In genomic region chr2:241652722-241653121, GRCh38 we compare ENCODE assay signal across 8 cellular contexts.
"Had no signal": no experiment of that assay in that cellular context is flagged by ENCODE, and none has a peak within 500 bp of the region (broad histone marks: within the 10 kb centered on the region; RNA-seq: fewer than 3 reads in every experiment).

No MANE protein-coding gene starts in this region.

- ATAC-seq: HCT116 had no signal

- DNase-seq: GM23248, GOT3, H7, HFFc6 had no signal

- H3K4me3 ChIP-seq: GM23248, HAP-1 had no signal

- H3K27me3 Mint-ChIP-seq: IgD-negative memory B cell had no signal

- FAIRE-seq: HTR-8/SVneo had no signal

- H2AFZ ChIP-seq: GM23248 had no signal

- H3K4me1 ChIP-seq: HAP-1 had no signal

- H3K9me3 ChIP-seq: HAP-1 had no signal

- H3K27ac Mint-ChIP-seq: HFFc6, IgD-negative memory B cell had no signal

- H3K4me3 Mint-ChIP-seq: HFFc6, IgD-negative memory B cell had no signal

- H3K9me3 Mint-ChIP-seq: HFFc6, IgD-negative memory B cell had no signal

- H3K9ac ChIP-seq: GM23248 had no signal

- H3K27ac ChIP-seq: GM23248 had no signal
